ENCODE assay signal across 10 cellular contexts in genomic region chr9:16884952-16885513, GRCh38. TPM values are rescaled to one million over a fixed set of nuclear protein-coding genes. Genes with fewer than 3 reads are reported as not detected.
DNase-seq lines count a peak whose midpoint lies in the region; ATAC-seq and TF ChIP-seq lines count a peak whose summit lies in the region.
"Had no signal": no experiment of that assay in that cellular context is flagged by ENCODE, and none has a peak within 500 bp of the region (broad histone marks: within the 10 kb centered on the region; RNA-seq: fewer than 3 reads in every experiment).

No MANE protein-coding gene starts in this region.

- H3K4me1 Mint-ChIP-seq in GM23338, result peaks cover 13% of the 10 kb centered on the region; the same call in 2 of the 3 replicates
- H3K4me1 Mint-ChIP-seq: T-cell had no signal

- H3K4me1 ChIP-seq in GM23338 (ENCODE audit: insufficient read depth) (0 out of 2 replicates have a peak, but pooled peaks cover 6% of the 10 kb centered on the region), colonic mucosa (no peaks in the 10 kb centered on the region)

- H3K4me3 ChIP-seq in GM23338 (no peak overlapping the region), colonic mucosa (no peak overlapping the region)

- H3K9ac ChIP-seq in colonic mucosa (ENCODE audit: low read depth in 2 of 2, low read length in 2 of 2), result no peak overlapping the region

- H3K36me3 Mint-ChIP-seq in GM23338 (ENCODE audit: low read depth), result peaks cover 6% of the 10 kb centered on the region; the same call in 1 of the 3 replicates
- H3K36me3 Mint-ChIP-seq: T-cell had no signal

- intact Hi-C loops in colonic mucosa (cut with DNase I), result no loop called here
- intact Hi-C loops in sciatic nerve (cut with DNase I), result no loop called here

- H3K27me3 ChIP-seq in GM23338 (ENCODE audit: insufficient read depth) (no peaks in the 10 kb centered on the region), colonic mucosa (no peaks in the 10 kb centered on the region)

- DNase-seq in GM23338 (ENCODE audit: low spot score) (no peak), NCI-H2227 (lab: John Stamatoyannopoulos, UW; ENCODE audit: unreplicated experiment) (peak; percentile 43), colonic mucosa (peak; percentile 27), sciatic nerve (ENCODE audit: low spot score) (no peak), HUDEP-2 (lab: John Stamatoyannopoulos, UW; ENCODE audit: unreplicated experiment in 76 of 76) (no peak), GM19240 (ENCODE audit: insufficient read length, low spot score) (no peak)
- DNase-seq: stimulated activated CD4-positive, alpha-beta T cell treated with anti-CD3 and anti-CD28 coated beads, Interleukin-2, amount 100 ng/mL, for 24 hours had no signal

- ATAC-seq in GM23338 (no peak), sciatic nerve (peak; percentile 88), HG03565 (IDR thresholded peaks at IDR 0.05; ENCODE audit: unreplicated experiment) (no peak)

- H3F3A ChIP-seq in GM23338 (replicated peaks; ENCODE audit: low read depth), result no peaks in the 10 kb centered on the region

- no peaks in the 10 kb centered on the region for H4K20me1 ChIP-seq in GM23338 (replicated peaks; ENCODE audit: insufficient read depth)

- no peaks in the 10 kb centered on the region for H3K9me2 ChIP-seq in GM23338 (ENCODE audit: insufficient read depth)

- H3K4me2 ChIP-seq in GM23338, result no peak overlapping the region

- peaks cover 11% of the 10 kb centered on the region; the same call in 2 of the 3 replicates for H3K9me3 Mint-ChIP-seq in GM23338

- H3K79me2 ChIP-seq in GM23338 (replicated peaks; ENCODE audit: insufficient read depth), result no peaks in the 10 kb centered on the region

- H3K27ac Mint-ChIP-seq in GM23338, result no peak overlapping the region; the same call in 1 of the 2 replicates
- H3K27ac Mint-ChIP-seq: activated T-helper 1 cell treated with anti-CD3 and anti-CD28 coated beads, Interleukin-12 subunit alpha, Interleukin-12 subunit beta, Interleukin-2, Interleukin-4 antibody, amounts not matched to agents 30 ng/mL and 10 ng/mL and 1 ng/mL, durations not matched to agents 14 hours and 24 hours and 36 hours; T-cell had no signal

- no peaks in the 10 kb centered on the region for H3K27me3 Mint-ChIP-seq in GM23338 (ENCODE audit: insufficient read depth, low read depth, poor library complexity)

- no peaks in the 10 kb centered on the region for H3K9me3 ChIP-seq in colonic mucosa

- no peak for TF ChIP-seq CTCF in GM23338 (conservative IDR thresholded peaks at IDR 0.05; ENCODE audit: low read depth in 2 of 2)
- no peak for TF ChIP-seq CTCF in colonic mucosa (IDR thresholded peaks at IDR 0.05)

- H2AFZ ChIP-seq in GM23338, result 0 out of 2 replicates have a peak overlapping the region, but pooled peaks have one; percentile 47

- no peak overlapping the region for H3K4me3 Mint-ChIP-seq in GM23338
- H3K4me3 Mint-ChIP-seq: activated T-helper 1 cell treated with anti-CD3 and anti-CD28 coated beads, Interleukin-12 subunit alpha, Interleukin-12 subunit beta, Interleukin-2, Interleukin-4 antibody, amounts not matched to agents 30 ng/mL and 10 ng/mL and 1 ng/mL, durations not matched to agents 14 hours and 24 hours and 36 hours; T-cell had no signal

- H3K36me3 ChIP-seq in GM23338 (ENCODE audit: insufficient read depth) (no peaks in the 10 kb centered on the region), colonic mucosa (no peaks in the 10 kb centered on the region)

- H3K27ac ChIP-seq in GM23338 (ENCODE audit: low read depth) (no peak overlapping the region), colonic mucosa (no peak overlapping the region)

TF ChIP-seq in GM23338, 12 proteins besides CTCF, POLR2A, EP300 and RAD21 (continues in another document):
- TF ChIP-seq STAT1 (IDR thresholded peaks at IDR 0.05; ENCODE audit: unreplicated experiment) (no peak), JUNB (IDR thresholded peaks at IDR 0.05; ENCODE audit: unreplicated experiment) (no peak), CREB1 (CRISPR knock-in tag; IDR thresholded peaks at IDR 0.05; ENCODE audit: low read depth) (no peak), NANOG (IDR thresholded peaks at IDR 0.05; ENCODE audit: borderline replicate concordance) (no peak), ZNF462 (CRISPR knock-in tag; IDR thresholded peaks at IDR 0.05) (no peak), ZNF331 (CRISPR knock-in tag; IDR thresholded peaks at IDR 0.05; ENCODE audit: low read depth) (no peak), REST (IDR thresholded peaks at IDR 0.05; ENCODE audit: unreplicated experiment) (no peak)

RNA-seq across cellular contexts. Expression of gene BNC2, which starts 14.6 kb away (rescaled TPM):
- 13.2 and 17.7 TPM in 2 replicates for total RNA-seq in GM23338 (2014; rRNA removed; shearing (Covaris generic))
- 9.9 and 12.7 TPM in 2 replicates for polyA plus RNA-seq in GM23338 (2016; fragmentation: Nextera tagmentation; extraction: Ambion mirVana)
- total RNA-seq in colonic mucosa (10 to 100 TPM in 1 of 2 donors, 1 to 10 TPM in 1; 2.1 to 20.0 TPM), sciatic nerve (196 TPM)
- total RNA-seq: activated T-helper 1 cell treated with anti-CD3 and anti-CD28 coated beads, Interleukin-12 subunit alpha, Interleukin-12 subunit beta, Interleukin-2, Interleukin-4 antibody, amounts not matched to agents 30 ng/mL and 10 ng/mL and 1 ng/mL, durations not matched to agents 14 hours and 24 hours and 36 hours had no signal

Comparison
In these comparisons a context has a peak if more than half of its experiments do, and no peak if none do; other contexts are left out.
1. DNase-seq: peak in NCI-H2227 (single experiment) and colonic mucosa (single experiment); none in GM23338 (single experiment), sciatic nerve (single experiment), HUDEP-2 (0 of 76) and GM19240 (single experiment).